Comparison of ENCODE assay signal across 13 cellular contexts in the genomic region with DNA sequence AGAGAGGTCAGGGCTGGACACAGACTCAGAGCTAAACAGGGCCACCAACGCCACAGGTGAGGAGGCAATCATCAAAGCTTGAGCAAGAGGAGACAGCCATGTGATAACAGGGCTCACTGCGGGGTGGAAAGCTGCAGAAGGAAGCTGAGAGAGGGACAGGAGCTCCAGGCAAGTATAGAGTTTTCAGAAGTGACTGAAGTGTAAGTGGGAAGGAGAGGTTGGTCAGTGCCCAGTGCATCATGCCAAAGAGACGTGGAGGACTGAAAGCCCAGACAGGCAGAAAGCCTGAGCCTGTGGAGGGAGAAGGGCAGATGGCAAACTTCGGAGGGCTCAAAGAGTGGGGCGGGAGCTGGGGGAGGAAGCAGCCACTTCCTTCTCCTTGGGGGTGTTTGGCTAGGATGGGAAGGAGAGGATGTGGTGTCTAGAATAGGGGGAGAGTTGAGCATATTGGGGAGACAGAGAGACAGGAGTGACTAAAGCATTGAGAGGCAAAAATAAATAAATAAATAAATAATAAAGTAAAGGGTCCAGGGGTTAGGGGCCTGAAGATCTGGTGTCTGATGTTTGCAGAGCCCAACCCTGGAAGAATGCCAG. TPM values are rescaled to one million over a fixed set of nuclear protein-coding genes. Genes with fewer than 3 reads are reported as not detected.
A peak's percentile ranks its signal among the peaks of the same experiment; 100 is the strongest.
DNase-seq lines count a peak whose midpoint lies in the region; ATAC-seq and TF ChIP-seq lines count a peak whose summit lies in the region.
"Had no signal": no experiment of that assay in that cellular context is flagged by ENCODE, and none has a peak within 500 bp of the region (broad histone marks: within the 10 kb centered on the region; RNA-seq: fewer than 3 reads in every experiment).

No MANE protein-coding gene starts in this region.

- TF ChIP-seq CTCF in parathyroid adenoma (IDR thresholded peaks at IDR 0.05): no peak
- no peak for TF ChIP-seq CTCF in colonic mucosa (IDR thresholded peaks at IDR 0.05)
- TF ChIP-seq CTCF in brain microvascular endothelial cell (IDR thresholded peaks at IDR 0.05; ENCODE audit: low read depth, low read length, missing control alignments): no peak

- in situ Hi-C loops in brain microvascular endothelial cell (cut with HindIII; ENCODE audit: low pct_ligation_motif_present, low sequenced_read_pairs): no loop called here

- H3K9ac ChIP-seq in parathyroid adenoma: no peak overlapping the region
- H3K9ac ChIP-seq in colonic mucosa (ENCODE audit: low read depth in 2 of 2, low read length in 2 of 2): no peak overlapping the region

- intact Hi-C loops in colonic mucosa (cut with DNase I): no loop called here

- H3K27ac ChIP-seq in KOPT-K1 (ENCODE audit: low read depth, low read length, poor library complexity, severe bottlenecking) (peak overlapping the region; percentile 29), parathyroid adenoma (peak overlapping the region; percentile 11), colonic mucosa (no peak overlapping the region), brain microvascular endothelial cell (no peak overlapping the region)
- H3K27ac ChIP-seq: 22Rv1, SJSA1 had no signal

- H3K36me3 ChIP-seq in KOPT-K1 (ENCODE audit: insufficient read depth, low read length) (no peaks in the 10 kb centered on the region), parathyroid adenoma (ENCODE audit: control insufficient read depth, insufficient read depth, low read length) (no peaks in the 10 kb centered on the region), colonic mucosa (no peaks in the 10 kb centered on the region), brain microvascular endothelial cell (replicated peaks) (peaks cover 23% of the 10 kb centered on the region)

- H3K4me2 ChIP-seq in parathyroid adenoma (ENCODE audit: low read length): no peak overlapping the region

- H3K4me1 Mint-ChIP-seq in effector memory CD8-positive, alpha-beta T cell (ENCODE audit: low read depth in 2 of 2): peaks cover 35 to 37% of the 10 kb centered on the region in 2 donors

- H3K4me3 ChIP-seq in parathyroid adenoma (ENCODE audit: low read depth, low read length): no peak overlapping the region
- H3K4me3 ChIP-seq in colonic mucosa: no peak overlapping the region
- H3K4me3 ChIP-seq in brain microvascular endothelial cell (ENCODE audit: low read depth, low read length): no peak overlapping the region
- H3K4me3 ChIP-seq: SJSA1 had no signal

- no peaks in the 10 kb centered on the region for H3K9me3 Mint-ChIP-seq in effector memory CD8-positive, alpha-beta T cell
- H3K9me3 Mint-ChIP-seq: activated T-cell treated with anti-CD3 and anti-CD28 coated beads, Interleukin-2, amount 50 U/mL, for 24 hours had no signal

- DNase-seq in DMS 273 (lab: John Stamatoyannopoulos, UW; ENCODE audit: unreplicated experiment) (peak; percentile 55), DMS 273 treated with DMSO at 0.1 percent for 48 hours (lab: John Stamatoyannopoulos, UW) (no peak), colonic mucosa (no peak), NCI-H345 treated with DMSO at 0.1 percent for 48 hours (lab: John Stamatoyannopoulos, UW; ENCODE audit: unreplicated experiment) (no peak), brain microvascular endothelial cell (no peak)
- no peak for DNase-seq in effector memory CD8-positive, alpha-beta T cell
- DNase-seq: activated T-cell treated with anti-CD3 and anti-CD28 coated beads, Interleukin-2, amount 50 U/mL, for 24 hours; cortex of kidney; stimulated activated CD8-positive, alpha-beta memory T cell treated with anti-CD3 and anti-CD28 coated beads, Interleukin-4, amount 100 ng/mL, for 48 hours had no signal

- peak overlapping the region; percentile 75 to 76 for H3K27ac Mint-ChIP-seq in effector memory CD8-positive, alpha-beta T cell
- H3K27ac Mint-ChIP-seq: activated T-cell treated with anti-CD3 and anti-CD28 coated beads, Interleukin-2, amount 50 U/mL, for 24 hours had no signal

- H3K27me3 ChIP-seq in parathyroid adenoma (ENCODE audit: control insufficient read depth, insufficient read depth, low read length) (no peaks in the 10 kb centered on the region), colonic mucosa (peaks cover 11% of the 10 kb centered on the region), brain microvascular endothelial cell (replicated peaks) (no peaks in the 10 kb centered on the region)
- H3K27me3 ChIP-seq: SJSA1 had no signal

- H3K4me1 ChIP-seq in parathyroid adenoma: peaks cover 17% of the 10 kb centered on the region
- H3K4me1 ChIP-seq in colonic mucosa: peaks cover 9% of the 10 kb centered on the region

- H3K4me3 Mint-ChIP-seq in effector memory CD8-positive, alpha-beta T cell: peak overlapping the region; percentile 15 to 59
- H3K4me3 Mint-ChIP-seq: activated T-cell treated with anti-CD3 and anti-CD28 coated beads, Interleukin-2, amount 50 U/mL, for 24 hours had no signal

- no peak overlapping the region for H2AFZ ChIP-seq in parathyroid adenoma

- peaks cover 17% of the 10 kb centered on the region for H3K36me3 Mint-ChIP-seq in effector memory CD8-positive, alpha-beta T cell (ENCODE audit: insufficient read depth)

- no peaks in the 10 kb centered on the region for H3K27me3 Mint-ChIP-seq in effector memory CD8-positive, alpha-beta T cell

- peaks cover 12% of the 10 kb centered on the region for H3K79me2 ChIP-seq in parathyroid adenoma

- ATAC-seq in effector memory CD8-positive, alpha-beta T cell (replicated peaks): no peak

- no peaks in the 10 kb centered on the region for H3K9me3 ChIP-seq in KOPT-K1 (ENCODE audit: insufficient read depth, low read length, poor library complexity, severe bottlenecking)
- H3K9me3 ChIP-seq in parathyroid adenoma (ENCODE audit: control insufficient read depth, low read length): no peaks in the 10 kb centered on the region
- H3K9me3 ChIP-seq in colonic mucosa: no peaks in the 10 kb centered on the region
- H3K9me3 ChIP-seq: SJSA1 had no signal

RNA-seq across cellular contexts. Expression of a gene that starts 2.6 kb away (rescaled TPM):
- 1 to 10 TPM; 3.8 to 5.7 TPM for total RNA-seq in colonic mucosa

Comparison
In these comparisons a context has a peak if more than half of its experiments do, and no peak if none do; other contexts are left out.
1. H3K27ac ChIP-seq: peak in KOPT-K1 (single experiment) and parathyroid adenoma (single experiment); none in colonic mucosa (single experiment) and brain microvascular endothelial cell (single experiment).